8 cellular contexts compared by ENCODE assay signal in the genomic region with DNA sequence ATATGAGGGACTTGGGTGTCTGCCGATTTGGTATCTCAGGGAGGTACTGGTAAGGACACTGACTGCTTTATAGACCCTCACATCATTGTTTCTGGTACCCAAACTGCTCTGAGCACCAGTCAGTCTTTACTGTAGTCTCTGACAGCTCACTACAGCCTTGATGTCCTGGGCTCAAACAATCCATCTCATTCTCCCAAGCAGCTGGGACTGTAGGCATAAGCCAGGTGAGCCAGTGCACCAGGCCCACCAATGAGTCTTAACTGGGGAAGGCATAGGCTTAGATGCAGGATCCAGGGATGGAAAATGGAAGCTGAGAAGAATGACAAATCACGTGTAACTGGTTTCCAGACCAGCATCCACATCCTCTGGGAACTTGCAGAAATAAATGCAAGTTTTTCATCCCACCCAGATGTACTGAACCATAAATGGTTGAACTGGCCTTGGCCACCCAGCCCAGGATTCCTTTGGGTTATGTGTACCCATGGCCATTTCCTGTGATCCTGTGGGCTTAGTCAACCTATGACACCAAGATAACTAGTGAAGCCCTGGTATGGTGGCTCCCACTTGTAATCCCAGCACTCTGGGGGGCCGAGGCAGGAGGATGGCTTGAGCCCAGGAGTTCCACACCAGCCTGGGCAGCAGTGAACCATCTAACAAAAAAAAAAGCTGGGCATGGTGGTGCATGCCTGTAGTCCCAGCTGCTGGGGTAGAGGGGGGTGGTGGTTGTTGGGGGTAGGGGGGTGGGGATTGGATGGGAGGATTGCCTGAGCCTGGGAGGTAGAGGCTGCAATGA. TPM values are rescaled to one million over a fixed set of nuclear protein-coding genes. Genes with fewer than 3 reads are reported as not detected.
DNase-seq lines count a peak whose midpoint lies in the region; ATAC-seq, FAIRE-seq and TF ChIP-seq lines count a peak whose summit lies in the region.

No MANE protein-coding gene starts in this region.

- DNase-seq in AG08396 (ENCODE audit: low spot score) (peak; percentile 33), GM12891 (ENCODE audit: insufficient read length, low spot score) (no peak), fibroblast of pulmonary artery (ENCODE audit: low read depth) (peak; percentile 38), cerebellum (ENCODE audit: low spot score) (no peak), superior temporal gyrus (ENCODE audit: extremely low spot score) (no peak)

- no peak for FAIRE-seq in GM12891 (lab: Jason Lieb, UNC)

- no peaks in the 10 kb centered on the region for H3K9me3 ChIP-seq in SU-DHL-6 (ENCODE audit: insufficient read depth, low read length)

- no peak overlapping the region for H2AFZ ChIP-seq in SU-DHL-6 (ENCODE audit: low read depth, low read length, severe bottlenecking)

- H3K4me3 ChIP-seq in SU-DHL-6 (ENCODE audit: insufficient read depth, low read length, poor library complexity, severe bottlenecking): no peak overlapping the region
- no peak overlapping the region for H3K4me3 ChIP-seq in fibroblast of pulmonary artery (replicated peaks; ENCODE audit: low read depth, low read length)

- peaks cover 41% of the 10 kb centered on the region for H3K36me3 ChIP-seq in SU-DHL-6 (ENCODE audit: low read length)

- ATAC-seq in GM18873 (IDR thresholded peaks at IDR 0.05; ENCODE audit: low FRiP score, unreplicated experiment) (no peak), HG02852 (IDR thresholded peaks at IDR 0.05; ENCODE audit: unreplicated experiment) (no peak)

- H3K4me2 ChIP-seq in SU-DHL-6 (ENCODE audit: low read depth, low read length, poor library complexity, severe bottlenecking): no peak overlapping the region

- peaks cover 36% of the 10 kb centered on the region for H3K79me2 ChIP-seq in SU-DHL-6 (ENCODE audit: insufficient read depth, low read length)

- H3K9ac ChIP-seq in SU-DHL-6 (ENCODE audit: low read length): no peak overlapping the region

- no peaks in the 10 kb centered on the region for H3K9me2 ChIP-seq in SU-DHL-6 (replicated peaks; ENCODE audit: insufficient read depth, low read length)

- H3F3A ChIP-seq in SU-DHL-6 (ENCODE audit: insufficient read depth): peaks cover 81% of the 10 kb centered on the region

- no peak for TF ChIP-seq CTCF in SU-DHL-6 (IDR thresholded peaks at IDR 0.05; ENCODE audit: insufficient read depth, low read length, poor library complexity, severe bottlenecking)
- no peak for TF ChIP-seq CTCF in fibroblast of pulmonary artery (IDR thresholded peaks at IDR 0.05; ENCODE audit: low read length, missing control alignments)

- H3K27me3 ChIP-seq in SU-DHL-6 (ENCODE audit: low read length): no peaks in the 10 kb centered on the region

- 0 out of 2 replicates have a peak overlapping the region, but pooled peaks have one; percentile 2 for H3K27ac ChIP-seq in SU-DHL-6 (ENCODE audit: low read depth, low read length)

- peaks cover 15% of the 10 kb centered on the region for H4K20me1 ChIP-seq in SU-DHL-6 (ENCODE audit: low read depth, low read length)

- peak; percentile 89 for TF ChIP-seq POLR2A in GM12891 (IDR thresholded peaks at IDR 0.05; ENCODE audit: low read depth, low read length)

TF ChIP-seq in GM12891, 5 proteins besides CTCF, POLR2A, EP300 and RAD21:
- TF ChIP-seq POU2F2 (IDR thresholded peaks at IDR 0.05; ENCODE audit: low read depth, low read length): peak; percentile 74
- TF ChIP-seq POLR2AphosphoS5 (IDR thresholded peaks at IDR 0.05; ENCODE audit: low read depth, low read length): peak; percentile 86
- TF ChIP-seq SPI1 (IDR thresholded peaks at IDR 0.05; ENCODE audit: low read depth, low read length): no peak
- 0 out of 2 replicates have a peak, but pooled peaks have one; percentile 16 for TF ChIP-seq TAF1 (IDR thresholded peaks at IDR 0.05; ENCODE audit: low read depth, low read length)

RNA-seq across cellular contexts. Expression of a gene that starts 5.8 kb away (rescaled TPM):
- polyA plus RNA-seq in GM12891 (2012; ENCODE audit: low read depth, missing spikeins): 1,137 TPM
- 608 TPM for total RNA-seq in cerebellum

RNA-seq across cellular contexts. Expression of a gene that starts 8.8 kb away (rescaled TPM):
- polyA plus RNA-seq in GM12891 (2012; ENCODE audit: low read depth, missing spikeins): 31.0 TPM
- total RNA-seq in cerebellum: 9.5 TPM

RNA-seq across cellular contexts. Expression of a gene that starts 16.6 kb away (rescaled TPM):
- polyA plus RNA-seq in GM12891 (2012; ENCODE audit: low read depth, missing spikeins): 85.4 TPM
- 35.7 TPM for total RNA-seq in cerebellum

RNA-seq across cellular contexts. Expression of a gene that starts 18.4 kb away (rescaled TPM):
- 40.8 TPM for polyA plus RNA-seq in GM12891 (2012; ENCODE audit: low read depth, missing spikeins)
- total RNA-seq in cerebellum: 4.5 TPM

RNA-seq across cellular contexts. Expression of a gene that starts 35.1 kb away (rescaled TPM):
- polyA plus RNA-seq in GM12891 (2012; ENCODE audit: low read depth, missing spikeins): 27.2 TPM
- total RNA-seq in cerebellum: 9.2 TPM

Comparison
In these comparisons a context has a peak if more than half of its experiments do, and no peak if none do; other contexts are left out.
1. DNase-seq: peak in AG08396 (single experiment) and fibroblast of pulmonary artery (single experiment); none in GM12891 (single experiment), cerebellum (single experiment) and superior temporal gyrus (single experiment).